Comparison of ENCODE assay signal across 21 cellular contexts in genomic region chr9:125433461-125434001, GRCh38.
DNase-seq lines count a peak whose midpoint lies in the region; ATAC-seq and TF ChIP-seq lines count a peak whose summit lies in the region.
"Had no signal": no experiment of that assay in that cellular context is flagged by ENCODE, and none has a peak within 500 bp of the region (broad histone marks: within the 10 kb centered on the region; RNA-seq: fewer than 3 reads in every experiment).

No MANE protein-coding gene starts in this region.

- no peaks in the 10 kb centered on the region for H3K9me3 Mint-ChIP-seq in natural killer cell treated with Interleukin-12 subunit alpha and Interleukin-12 subunit beta and Interleukin-15 and Interleukin-18, amount 100 ng/mL, for 72 hours
- H3K9me3 Mint-ChIP-seq in natural killer cell (no peaks in the 10 kb centered on the region), WTC11 (no peaks in the 10 kb centered on the region)
- H3K9me3 Mint-ChIP-seq: activated T-helper 2 cell treated with anti-CD3 and anti-CD28 coated beads, Interferon-gamma antibody, Interleukin-2, Interleukin-4, amounts not matched to agents 10 μg/mL and 5 μg/mL and 100 μg/mL, durations not matched to agents 14 hours and 24 hours and 36 hours; CD14-positive monocyte; mesothelial cell of epicardium; nephron progenitor cell had no signal

- no peaks in the 10 kb centered on the region; the same call in 1 of the 2 replicates for H4K20me1 ChIP-seq in Karpas-422 (ENCODE audit: insufficient read depth, low read depth, low read length)

- H3K9ac ChIP-seq in Karpas-422 (ENCODE audit: low read length) = no peak overlapping the region

- H3K4me1 Mint-ChIP-seq in natural killer cell treated with Interleukin-12 subunit alpha and Interleukin-12 subunit beta and Interleukin-15 and Interleukin-18, amount 100 ng/mL, for 72 hours (ENCODE audit: low read depth in 2 of 2) = no peaks in the 10 kb centered on the region
- H3K4me1 Mint-ChIP-seq in natural killer cell = no peaks in the 10 kb centered on the region
- peaks cover 5% of the 10 kb centered on the region for H3K4me1 Mint-ChIP-seq in WTC11

- POLR2A ChIA-PET in WTC11 (lab: Charles Lee) = no interaction called here

- H3K27me3 ChIP-seq in Karpas-422 (ENCODE audit: low read length) = no peaks in the 10 kb centered on the region
- H3K27me3 ChIP-seq: esophagus squamous epithelium, right lobe of liver had no signal

- H3K9me2 ChIP-seq in Karpas-422 (replicated peaks; ENCODE audit: insufficient read depth, low read length) = no peaks in the 10 kb centered on the region

- H3K9me3 ChIP-seq in Karpas-422 (ENCODE audit: low read length) = no peaks in the 10 kb centered on the region
- H3K9me3 ChIP-seq: esophagus squamous epithelium, right lobe of liver had no signal

- no peak for ATAC-seq in natural killer cell treated with Interleukin-12 subunit alpha and Interleukin-12 subunit beta and Interleukin-15 and Interleukin-18, amount 100 ng/mL, for 72 hours
- ATAC-seq in natural killer cell (no peak), WTC11 (no peak), HG02970 (IDR thresholded peaks at IDR 0.05; ENCODE audit: low FRiP score, unreplicated experiment) (no peak)
- ATAC-seq: right lobe of liver had no signal

- no peak overlapping the region for H3K27ac Mint-ChIP-seq in natural killer cell treated with Interleukin-12 subunit alpha and Interleukin-12 subunit beta and Interleukin-15 and Interleukin-18, amount 100 ng/mL, for 72 hours
- no peak overlapping the region for H3K27ac Mint-ChIP-seq in natural killer cell
- H3K27ac Mint-ChIP-seq in WTC11 = no peak overlapping the region
- H3K27ac Mint-ChIP-seq: activated T-helper 2 cell treated with anti-CD3 and anti-CD28 coated beads, Interferon-gamma antibody, Interleukin-2, Interleukin-4, amounts not matched to agents 10 μg/mL and 5 μg/mL and 100 μg/mL, durations not matched to agents 14 hours and 24 hours and 36 hours; brain; CD14-positive monocyte; mesothelial cell of epicardium; nephron progenitor cell had no signal

- DNase-seq in natural killer cell treated with Interleukin-12 subunit alpha and Interleukin-12 subunit beta and Interleukin-15 and Interleukin-18, amount 100 ng/mL, for 72 hours (ENCODE audit: low spot score) = peak; percentile 51
- DNase-seq in natural killer cell (no peak), WTC11 (ENCODE audit: low spot score) (peak; percentile 8), left kidney (ENCODE audit: low read depth, low spot score) (peak; percentile 39), Karpas-422 (no peak), NCI-H510A treated with DMSO at 0.1 percent for 48 hours (lab: John Stamatoyannopoulos, UW) (no peak)
- no peak for DNase-seq in stimulated activated CD4-positive, alpha-beta T cell treated with anti-CD3 and anti-CD28 coated beads, Interleukin-4, amount 100 ng/mL, for 4 hours
- DNase-seq: activated CD8-positive, alpha-beta memory T cell treated with anti-CD3 and anti-CD28 coated beads, Interleukin-2, amount 50 U/mL, for 4 hours; esophagus squamous epithelium; NCI-H1694 treated with DMSO at 0.1 percent for 48 hours; NCI-H2227 treated with DMSO at 0.1 percent for 48 hours; nephron progenitor cell; stimulated activated CD4-positive, alpha-beta T cell treated with anti-CD3 and anti-CD28 coated beads, Interleukin-15, amount 100 ng/mL, for 24 hours; stimulated activated CD8-positive, alpha-beta memory T cell treated with anti-CD3 and anti-CD28 coated beads, Interleukin-4, amount 100 ng/mL, for 48 hours had no signal

- no peak overlapping the region for H3K27ac ChIP-seq in Karpas-422 (ENCODE audit: low read length)
- H3K27ac ChIP-seq: esophagus squamous epithelium, right lobe of liver, VCaP had no signal

- no peaks in the 10 kb centered on the region for H3K27me3 Mint-ChIP-seq in natural killer cell treated with Interleukin-12 subunit alpha and Interleukin-12 subunit beta and Interleukin-15 and Interleukin-18, amount 100 ng/mL, for 72 hours
- H3K27me3 Mint-ChIP-seq in natural killer cell (ENCODE audit: low read depth in 2 of 2) (no peaks in the 10 kb centered on the region), WTC11 (ENCODE audit: low read depth) (no peaks in the 10 kb centered on the region)
- H3K27me3 Mint-ChIP-seq: brain had no signal

- intact Hi-C loops in natural killer cell (cut with micrococcal nuclease) = no loop called here

- H3K4me3 ChIP-seq in Karpas-422 (ENCODE audit: low read length) = no peak overlapping the region
- H3K4me3 ChIP-seq: esophagus squamous epithelium, right lobe of liver had no signal

- H3K4me3 Mint-ChIP-seq in natural killer cell treated with Interleukin-12 subunit alpha and Interleukin-12 subunit beta and Interleukin-15 and Interleukin-18, amount 100 ng/mL, for 72 hours = no peak overlapping the region
- no peak overlapping the region for H3K4me3 Mint-ChIP-seq in natural killer cell
- H3K4me3 Mint-ChIP-seq in WTC11 = no peak overlapping the region
- H3K4me3 Mint-ChIP-seq: CD14-positive monocyte, mesothelial cell of epicardium, nephron progenitor cell had no signal

- peaks cover 16% of the 10 kb centered on the region for H3K4me1 ChIP-seq in Karpas-422 (ENCODE audit: low read length)
- H3K4me1 ChIP-seq: esophagus squamous epithelium, right lobe of liver had no signal

- H3K36me3 ChIP-seq in Karpas-422 (ENCODE audit: insufficient read depth, low read length) = no peaks in the 10 kb centered on the region

- H3K36me3 Mint-ChIP-seq in natural killer cell treated with Interleukin-12 subunit alpha and Interleukin-12 subunit beta and Interleukin-15 and Interleukin-18, amount 100 ng/mL, for 72 hours = no peaks in the 10 kb centered on the region
- H3K36me3 Mint-ChIP-seq in natural killer cell = no peaks in the 10 kb centered on the region
- H3K36me3 Mint-ChIP-seq in WTC11 = no peaks in the 10 kb centered on the region
- H3K36me3 Mint-ChIP-seq: brain had no signal

- H3K79me2 ChIP-seq in Karpas-422 (ENCODE audit: low read length) = no peaks in the 10 kb centered on the region

- no peak overlapping the region for H2AFZ ChIP-seq in Karpas-422 (ENCODE audit: low read length)

- H3K4me2 ChIP-seq in Karpas-422 (ENCODE audit: low read depth, low read length, poor library complexity, severe bottlenecking) = no peak overlapping the region

- CTCF ChIA-PET in WTC11 (lab: Charles Lee) = no interaction called here

- TF ChIP-seq CTCF in natural killer cell (IDR thresholded peaks at IDR 0.05) (no peak), WTC11 (IDR thresholded peaks at IDR 0.05) (no peak)

TF ChIP-seq in WTC11, 78 proteins besides CTCF, POLR2A, EP300 and RAD21:
- TF ChIP-seq ESRRA (CRISPR knock-in tag; IDR thresholded peaks at IDR 0.05; ENCODE audit: borderline replicate concordance) (no peak), ATF1 (CRISPR knock-in tag; IDR thresholded peaks at IDR 0.05) (no peak), MYBL2 (CRISPR knock-in tag; IDR thresholded peaks at IDR 0.05) (no peak), TCF7 (CRISPR knock-in tag; IDR thresholded peaks at IDR 0.05; ENCODE audit: low read depth) (no peak), ATF3 (CRISPR knock-in tag; conservative IDR thresholded peaks at IDR 0.05) (no peak), ZNF425 (CRISPR knock-in tag; conservative IDR thresholded peaks at IDR 0.05) (no peak), MLX (CRISPR knock-in tag; IDR thresholded peaks at IDR 0.05) (no peak)
TF ChIP-seq in WTC11: peak in this region for 0.

Comparison
In these comparisons a context has a peak if more than half of its experiments do, and no peak if none do; other contexts are left out.
1. DNase-seq: peak in natural killer cell treated with Interleukin-12 subunit alpha and Interleukin-12 subunit beta and Interleukin-15 and Interleukin-18, amount 100 ng/mL, for 72 hours (single experiment), WTC11 (single experiment) and left kidney (single experiment); none in natural killer cell (single experiment), Karpas-422 (single experiment), NCI-H510A treated with DMSO at 0.1 percent for 48 hours (single experiment) and stimulated activated CD4-positive, alpha-beta T cell treated with anti-CD3 and anti-CD28 coated beads, Interleukin-4, amount 100 ng/mL, for 4 hours (0 of 2).